In genomic region chr18:36685580-36685979, GRCh38 we compare ENCODE assay signal across 21 cellular contexts.
"Had no signal": no experiment of that assay in that cellular context is flagged by ENCODE, and none has a peak within 500 bp of the region (broad histone marks: within the 10 kb centered on the region; RNA-seq: fewer than 3 reads in every experiment).

No MANE protein-coding gene starts in this region.

- ATAC-seq: HepG2 had no signal

- H3K4me3 ChIP-seq: SJSA1, SK-N-MC had no signal

- H3K36me3 ChIP-seq: SJSA1 had no signal

- H3K4me1 ChIP-seq: SJSA1 had no signal

- H3K27me3 ChIP-seq: SJSA1 had no signal

- H3K27ac ChIP-seq: SJSA1, SK-N-MC had no signal

- DNase-seq: KBM-7, MV-4-11, NCI-H1048, NCI-H1105, NCI-H1417, NCI-H1436 treated with DMSO at 0.1 percent for 48 hours, NCI-H1694, NCI-H187 treated with DMSO at 0.1 percent for 48 hours, NCI-H2029 treated with DMSO at 0.1 percent for 48 hours, NCI-H2171 treated with DMSO at 0.1 percent for 48 hours, NCI-H345, NCI-H446 treated with DMSO at 0.1 percent for 48 hours, NCI-H510A treated with DMSO at 0.1 percent for 48 hours, NCI-H526, NCI-H774, Right ventricle myocardium superior, RPMI8226, SIG-M5 had no signal

- H3K9me3 ChIP-seq: SJSA1 had no signal
